ENCODE assay signal across 11 cellular contexts in the genomic region with DNA sequence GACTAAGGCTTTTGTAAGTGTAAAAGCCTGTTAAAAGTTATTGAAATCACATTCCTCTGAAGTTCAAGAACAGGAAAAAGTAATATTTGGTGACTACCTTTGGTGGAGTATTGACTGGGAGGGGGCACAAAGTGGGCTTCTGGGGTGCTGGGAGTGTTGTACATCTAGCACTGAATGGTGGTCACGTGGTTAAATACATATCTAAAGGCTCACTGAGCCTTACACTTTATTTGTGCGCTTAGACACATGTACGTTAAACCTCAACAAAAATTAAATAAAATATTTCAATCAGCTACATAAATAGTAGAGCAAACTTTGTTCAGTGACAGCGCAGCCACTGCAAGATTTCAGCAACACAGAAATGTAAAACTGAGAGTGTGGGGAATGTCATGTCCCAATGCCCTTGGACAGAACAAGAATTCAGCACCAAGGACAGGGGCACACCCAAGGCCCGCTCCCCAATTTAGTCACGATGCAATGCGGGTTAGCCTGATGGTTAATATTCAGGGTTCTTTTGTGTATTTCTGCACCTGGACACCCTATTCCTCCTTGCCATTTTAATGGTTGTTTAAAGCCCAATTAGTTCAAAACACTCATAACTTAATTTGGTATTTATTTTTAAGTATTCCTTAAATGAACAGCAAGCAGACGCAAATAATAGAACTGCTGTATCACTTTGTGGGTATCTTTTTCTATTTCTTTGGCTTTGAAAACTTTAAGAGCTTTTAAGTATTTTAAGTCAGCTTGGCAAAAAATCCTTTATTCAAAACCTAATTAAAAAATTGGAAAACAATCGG. TPM values are rescaled to one million over a fixed set of nuclear protein-coding genes. Genes with fewer than 3 reads are reported as not detected.
DNase-seq lines count a peak whose midpoint lies in the region; ATAC-seq and TF ChIP-seq lines count a peak whose summit lies in the region.
"Had no signal": no experiment of that assay in that cellular context is flagged by ENCODE, and none has a peak within 500 bp of the region (broad histone marks: within the 10 kb centered on the region; RNA-seq: fewer than 3 reads in every experiment).

No MANE protein-coding gene starts in this region.

- no peak overlapping the region for H2BK5ac ChIP-seq in IMR-90 (ENCODE audit: low read depth, low read length, poor library complexity, severe bottlenecking)

- DNase-seq in GM03348 (ENCODE audit: low spot score) (peak; percentile 57), IMR-90 (peak; percentile 20), left kidney (ENCODE audit: low read depth, low spot score) (peak; percentile 85), NCI-H345 (lab: John Stamatoyannopoulos, UW) (no peak)
- DNase-seq in activated CD8-positive, alpha-beta T cell treated with anti-CD3 and anti-CD28 coated beads for 36 hours, result peak; percentile 29
- DNase-seq in stimulated activated CD4-positive, alpha-beta T cell treated with anti-CD3 and anti-CD28 coated beads, Interleukin-4, amount 100 ng/mL, for 1 hour, result no peak
- DNase-seq: left colon, NCI-H526 had no signal

- no peaks in the 10 kb centered on the region for H3K9me3 ChIP-seq in IMR-90 (ENCODE audit: control insufficient read depth, insufficient read depth, low read length)

- dilution Hi-C loops in IMR-90 (cut with HindIII; ENCODE audit: low sequenced_read_pairs, unreplicated experiment), result no loop called here

- no peak overlapping the region for H3K9ac ChIP-seq in IMR-90 (ENCODE audit: low read depth, low read length)

- H2BK120ac ChIP-seq in IMR-90 (ENCODE audit: low read depth, low read length), result no peak overlapping the region

- H2AK5ac ChIP-seq in IMR-90 (ENCODE audit: low read depth, low read length), result no peak overlapping the region

- H3K4me3 ChIP-seq in IMR-90 (ENCODE audit: insufficient read depth, low read depth, low read length), result no peak overlapping the region
- H3K4me3 ChIP-seq: smooth muscle cell had no signal

- ATAC-seq in IMR-90 (ENCODE audit: low read depth), result peak; percentile 60
- ATAC-seq in activated CD8-positive, alpha-beta T cell treated with anti-CD3 and anti-CD28 coated beads for 36 hours, result no peak
- ATAC-seq in GM19397 (IDR thresholded peaks at IDR 0.05; ENCODE audit: unreplicated experiment), result no peak
- ATAC-seq in GM18861 (IDR thresholded peaks at IDR 0.05; ENCODE audit: unreplicated experiment), result no peak
- ATAC-seq: left colon had no signal

- no peak overlapping the region for H3K4ac ChIP-seq in IMR-90 (ENCODE audit: low read depth, low read length)

- H3K27ac ChIP-seq in IMR-90 (ENCODE audit: insufficient read depth, low read length), result no peak overlapping the region

- H2BK15ac ChIP-seq in IMR-90 (ENCODE audit: low read depth, low read length), result no peak overlapping the region

- in situ Hi-C loops in IMR-90 (cut with MboI; ENCODE audit: low sequenced_read_pairs), result no loop called here

- peaks cover 1% of the 10 kb centered on the region for H3K27me3 Mint-ChIP-seq in activated CD8-positive, alpha-beta T cell treated with anti-CD3 and anti-CD28 coated beads for 36 hours

- CTCF ChIA-PET in IMR-90 (lab: Yijun Ruan, JAX), result interaction anchor here (1.3 kb wide), 1 partner anchor 60 kb away, joined by 6 read pairs; no protein-coding TSS in a partner anchor
- CTCF ChIA-PET in activated CD8-positive, alpha-beta T cell treated with anti-CD3 and anti-CD28 coated beads for 36 hours (lab: Charles Lee), result interaction anchor here (1.6 to 1.7 kb wide), 2 partner anchors 62 to 335 kb away, joined by 3 read pairs; no protein-coding TSS in a partner anchor

- H3K14ac ChIP-seq in IMR-90 (replicated peaks; ENCODE audit: low read depth, low read length), result no peak overlapping the region

- no peaks in the 10 kb centered on the region for H3K27me3 ChIP-seq in IMR-90 (ENCODE audit: control insufficient read depth, insufficient read depth, low read length)

- no peaks in the 10 kb centered on the region for H3K9me3 Mint-ChIP-seq in activated CD8-positive, alpha-beta T cell treated with anti-CD3 and anti-CD28 coated beads for 36 hours

- peaks cover 12% of the 10 kb centered on the region for H3K4me1 Mint-ChIP-seq in activated CD8-positive, alpha-beta T cell treated with anti-CD3 and anti-CD28 coated beads for 36 hours (ENCODE audit: low read depth)

- no peak for TF ChIP-seq RAD21 in IMR-90 (IDR thresholded peaks at IDR 0.05; ENCODE audit: low read length)

- H3K56ac ChIP-seq in IMR-90 (ENCODE audit: extremely low read depth, insufficient read depth, low read length), result no peak overlapping the region

- no peak overlapping the region for H3K27ac Mint-ChIP-seq in activated CD8-positive, alpha-beta T cell treated with anti-CD3 and anti-CD28 coated beads for 36 hours

- intact Hi-C loops in IMR-90 (cut with micrococcal nuclease), result no loop called here
- intact Hi-C loops in activated CD8-positive, alpha-beta T cell treated with anti-CD3 and anti-CD28 coated beads for 36 hours (cut with micrococcal nuclease), result no loop called here

- POLR2A ChIA-PET in IMR-90 (lab: Charles Lee; ENCODE audit: unreplicated experiment), result no interaction called here
- POLR2A ChIA-PET in activated CD8-positive, alpha-beta T cell treated with anti-CD3 and anti-CD28 coated beads for 36 hours (lab: Charles Lee), result no interaction called here

- no peak overlapping the region for H3K4me2 ChIP-seq in IMR-90 (ENCODE audit: low read depth, low read length)
- H3K4me2 ChIP-seq: smooth muscle cell had no signal

- H3K36me3 ChIP-seq in IMR-90 (ENCODE audit: control insufficient read depth, insufficient read depth, low read length), result no peaks in the 10 kb centered on the region

- WGBS in IMR-90 (ENCODE audit: extremely low coverage in 2 of 2, insufficient read length in 1 of 2), 2 experiments, result no CpG with 5 or more reads among the region's 9 CpGs

- no peak overlapping the region for H4K91ac ChIP-seq in IMR-90 (ENCODE audit: insufficient read depth, low read depth, low read length)

- H3K79me1 ChIP-seq in IMR-90 (ENCODE audit: low read depth in 1 of 2, low read length in 2 of 2), result no peaks in the 10 kb centered on the region

- no peak overlapping the region for H3K23ac ChIP-seq in IMR-90 (ENCODE audit: low read depth, low read length)

- no peak overlapping the region for H2AFZ ChIP-seq in IMR-90 (replicated peaks; ENCODE audit: low read length, poor library complexity)

- TF ChIP-seq CTCF in IMR-90 (conservative IDR thresholded peaks at IDR 0.05; ENCODE audit: low read depth, low read length), result no peak
- no peak for TF ChIP-seq CTCF in activated CD8-positive, alpha-beta T cell treated with anti-CD3 and anti-CD28 coated beads for 36 hours (IDR thresholded peaks at IDR 0.05)

- TF ChIP-seq POLR2A in IMR-90 (IDR thresholded peaks at IDR 0.05; ENCODE audit: low read depth, low read length), result no peak

- H2BK20ac ChIP-seq in IMR-90 (ENCODE audit: low read depth, low read length), result no peak overlapping the region

- H3K36me3 Mint-ChIP-seq in activated CD8-positive, alpha-beta T cell treated with anti-CD3 and anti-CD28 coated beads for 36 hours (ENCODE audit: low read depth), result no peaks in the 10 kb centered on the region

- no peak overlapping the region for H4K8ac ChIP-seq in IMR-90 (ENCODE audit: low read depth in 2 of 2, low read length in 2 of 2)

- no peaks in the 10 kb centered on the region for H3K4me1 ChIP-seq in IMR-90 (ENCODE audit: control insufficient read depth, insufficient read depth, low read length)

- no peak overlapping the region for H2AK9ac ChIP-seq in IMR-90 (replicated peaks; ENCODE audit: low read depth, low read length, poor library complexity)

- no TSS peak for BruUV-seq in IMR-90 (replicated peaks; lab: Mats Ljungman, UMichigan)

- H4K20me1 ChIP-seq in IMR-90 (ENCODE audit: insufficient read depth, low read length), result no peaks in the 10 kb centered on the region

- no peak overlapping the region for H4K5ac ChIP-seq in IMR-90 (ENCODE audit: low read depth, low read length)

- H3K4me3 Mint-ChIP-seq in activated CD8-positive, alpha-beta T cell treated with anti-CD3 and anti-CD28 coated beads for 36 hours, result no peak overlapping the region

- H3K9me1 ChIP-seq in IMR-90 (ENCODE audit: insufficient read depth, low read length), result 0 out of 2 replicates have a peak, but pooled peaks cover 2% of the 10 kb centered on the region

- no peak overlapping the region for H3K18ac ChIP-seq in IMR-90 (ENCODE audit: low read depth, low read length)

TF ChIP-seq in IMR-90, 13 proteins besides CTCF, POLR2A, EP300 and RAD21:
- TF ChIP-seq BHLHE40 (IDR thresholded peaks at IDR 0.05; ENCODE audit: low read depth, low read length) (no peak), SMC3 (IDR thresholded peaks at IDR 0.05; ENCODE audit: low read depth, low read length) (no peak), RCOR1 (IDR thresholded peaks at IDR 0.05; ENCODE audit: insufficient replicate concordance, low read length) (no peak), MXI1 (IDR thresholded peaks at IDR 0.05; ENCODE audit: borderline replicate concordance, low read depth, low read length) (no peak), MAZ (IDR thresholded peaks at IDR 0.05; ENCODE audit: borderline replicate concordance, low read depth, low read length) (no peak), CHD1 (IDR thresholded peaks at IDR 0.05; ENCODE audit: low read depth, low read length) (no peak), NFE2L2 (IDR thresholded peaks at IDR 0.05; ENCODE audit: low read depth, low read length) (no peak), RFX5 (IDR thresholded peaks at IDR 0.05; ENCODE audit: low read depth, low read length) (no peak), FOS (IDR thresholded peaks at IDR 0.05; ENCODE audit: low read depth, low read length) (no peak), CEBPB (IDR thresholded peaks at IDR 0.05; ENCODE audit: low read depth, low read length) (no peak)
- TF ChIP-seq, protein P1, sequence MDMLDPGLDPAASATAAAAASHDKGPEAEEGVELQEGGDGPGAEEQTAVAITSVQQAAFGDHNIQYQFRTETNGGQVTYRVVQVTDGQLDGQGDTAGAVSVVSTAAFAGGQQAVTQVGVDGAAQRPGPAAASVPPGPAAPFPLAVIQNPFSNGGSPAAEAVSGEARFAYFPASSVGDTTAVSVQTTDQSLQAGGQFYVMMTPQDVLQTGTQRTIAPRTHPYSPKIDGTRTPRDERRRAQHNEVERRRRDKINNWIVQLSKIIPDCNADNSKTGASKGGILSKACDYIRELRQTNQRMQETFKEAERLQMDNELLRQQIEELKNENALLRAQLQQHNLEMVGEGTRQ (IDR thresholded peaks at IDR 0.05; ENCODE audit: low read depth, low read length), result no peak
TF ChIP-seq in IMR-90: peak in this region for 0.

RNA-seq across cellular contexts. Expression of a gene that starts 37.4 kb away (rescaled TPM):
- not detected in 2 replicates for total RNA-seq in IMR-90 (2012; rRNA removed)
- polyA plus RNA-seq in IMR-90 (2012; rRNA removed), result not detected in 2 replicates
- not detected in 2 replicates for polyA plus RNA-seq in IMR-90 (2012; cell fraction: cytosol; rRNA removed)
- 0.01 TPM in 1 of 2 replicates, not detected in the other for polyA plus RNA-seq in IMR-90 (2012; cell fraction: nucleus; rRNA removed; ENCODE audit: low replicate concordance)
- not detected for total RNA-seq in activated CD8-positive, alpha-beta T cell treated with anti-CD3 and anti-CD28 coated beads for 36 hours
- total RNA-seq: left colon, smooth muscle cell had no signal

RNA-seq across cellular contexts. Expression of a gene that starts 45.2 kb away (rescaled TPM):
- total RNA-seq in IMR-90 (2012; rRNA removed), result 0.36 and 0.56 TPM in 2 replicates
- polyA plus RNA-seq in IMR-90 (2012; rRNA removed), result 3.6 and 4.7 TPM in 2 replicates
- polyA plus RNA-seq in IMR-90 (2012; cell fraction: cytosol; rRNA removed), result 6.2 and 6.9 TPM in 2 replicates
- 7.7 and 12.4 TPM in 2 replicates for polyA plus RNA-seq in IMR-90 (2012; cell fraction: nucleus; rRNA removed; ENCODE audit: low replicate concordance)
- total RNA-seq in activated CD8-positive, alpha-beta T cell treated with anti-CD3 and anti-CD28 coated beads for 36 hours, result 10 to 100 TPM; 20.5 to 23.1 TPM

Comparison
In these comparisons a context has a peak if more than half of its experiments do, and no peak if none do; other contexts are left out.
1. DNase-seq: peak in GM03348 (single experiment), IMR-90 (single experiment), activated CD8-positive, alpha-beta T cell treated with anti-CD3 and anti-CD28 coated beads for 36 hours (single experiment) and left kidney (single experiment); none in NCI-H345 (single experiment) and stimulated activated CD4-positive, alpha-beta T cell treated with anti-CD3 and anti-CD28 coated beads, Interleukin-4, amount 100 ng/mL, for 1 hour (single experiment).
2. RNA of a gene that starts 45.2 kb away (total RNA-seq): 20.5 to 23.1 TPM in activated CD8-positive, alpha-beta T cell treated with anti-CD3 and anti-CD28 coated beads for 36 hours; 0.36 to 0.56 TPM in IMR-90; every median in the first group is over 10 times any median in the second.